Comparison of ENCODE assay signal across 22 cellular contexts in genomic region chr13:67943116-67943515, GRCh38.
"Had no signal": no experiment of that assay in that cellular context is flagged by ENCODE, and none has a peak within 500 bp of the region (broad histone marks: within the 10 kb centered on the region; RNA-seq: fewer than 3 reads in every experiment).

No MANE protein-coding gene starts in this region.

- H3K4me1 ChIP-seq: Peyer's patch, SJSA1 had no signal

- H3K27ac ChIP-seq: KMS-11, Peyer's patch, RWPE1, SJSA1 had no signal

- H3K4me2 ChIP-seq: KMS-11 had no signal

- H3K9me3 ChIP-seq: Peyer's patch, SJSA1 had no signal

- H3K9ac ChIP-seq: KMS-11 had no signal

- H3K36me3 ChIP-seq: Peyer's patch, SJSA1 had no signal

- H3K4me3 ChIP-seq: Peyer's patch, SJSA1 had no signal

- DNase-seq: activated B cell treated with CpG ODN at 0.5 μM for 24 hours; activated CD4-positive, alpha-beta T cell treated with anti-CD3 and anti-CD28 coated beads for 1 hour; activated CD4-positive, alpha-beta T cell treated with anti-CD3 and anti-CD28 coated beads, Interleukin-2, amount 10 ng/mL, durations not matched to agents 24 days and 14 days; activated CD4-positive, alpha-beta T cell treated with anti-CD3 and anti-CD28 coated beads, Interleukin-2, amount 50 U/mL, for 48 hours; activated CD8-positive, alpha-beta memory T cell treated with anti-CD3 and anti-CD28 coated beads, Interleukin-2, amount 10 ng/mL, durations not matched to agents 7 days and 5 days; activated effector memory CD4-positive, alpha-beta T cell treated with anti-CD3 and anti-CD28 coated beads, Interleukin-2, amount 50 U/mL, for 16 hours; activated naive CD4-positive, alpha-beta T cell treated with Interleukin-2 at 50 U/mL for 16 hours; activated naive CD8-positive, alpha-beta T cell treated with anti-CD3 and anti-CD28 coated beads, Interleukin-2, amount 50 U/mL, for 24 hours; activated T-cell treated with anti-CD3 and anti-CD28 coated beads, Interleukin-2, amount 50 U/mL, for 4 hours; amygdala; NCI-H1105 treated with DMSO at 0.1 percent for 48 hours; NCI-H1436 treated with DMSO at 0.1 percent for 48 hours; NCI-H187 treated with DMSO at 0.1 percent for 48 hours; NCI-H2081 treated with DMSO at 0.1 percent for 48 hours; NCI-H446; Peyer's patch; Right ventricle myocardium superior; T-helper 17 cell; T-helper 9 cell had no signal

- H3K27me3 ChIP-seq: Peyer's patch, SJSA1 had no signal
